In genomic region chr2:218555527-218555926, GRCh38 we compare ENCODE assay signal across 23 cellular contexts. TPM values are rescaled to one million over a fixed set of nuclear protein-coding genes. Genes with fewer than 3 reads are reported as not detected.
DNase-seq lines count a peak whose midpoint lies in the region; ATAC-seq lines count a peak whose summit lies in the region.
"Had no signal": no experiment of that assay in that cellular context is flagged by ENCODE, and none has a peak within 500 bp of the region (broad histone marks: within the 10 kb centered on the region; RNA-seq: fewer than 3 reads in every experiment).

No MANE protein-coding gene starts in this region.

- H3K4me1 Mint-ChIP-seq in CD4-positive, CD25-positive, alpha-beta regulatory T cell, result peaks cover 13 to 18% (median 15%) of the 10 kb centered on the region in 4 donors
- peaks cover 13% of the 10 kb centered on the region for H3K4me1 Mint-ChIP-seq in activated naive CD8-positive, alpha-beta T cell treated with anti-CD3 and anti-CD28 coated beads, Interleukin-2, amount 50 U/mL, for 24 hours
- peaks cover 14% of the 10 kb centered on the region for H3K4me1 Mint-ChIP-seq in activated CD4-positive, alpha-beta memory T cell treated with anti-CD3 and anti-CD28 coated beads, Interleukin-2, amount 10 ng/mL, durations not matched to agents 7 days and 5 days

- H3K9me3 Mint-ChIP-seq in CD4-positive, CD25-positive, alpha-beta regulatory T cell, result no peaks in the 10 kb centered on the region
- no peaks in the 10 kb centered on the region for H3K9me3 Mint-ChIP-seq in activated naive CD8-positive, alpha-beta T cell treated with anti-CD3 and anti-CD28 coated beads, Interleukin-2, amount 50 U/mL, for 24 hours
- H3K9me3 Mint-ChIP-seq in activated CD4-positive, alpha-beta memory T cell treated with anti-CD3 and anti-CD28 coated beads, Interleukin-2, amount 10 ng/mL, durations not matched to agents 7 days and 5 days, result no peaks in the 10 kb centered on the region
- H3K9me3 Mint-ChIP-seq: HFFc6 had no signal

- no peak overlapping the region for H3K27ac ChIP-seq in CD4-positive, CD25-positive, alpha-beta regulatory T cell (ENCODE audit: insufficient read depth, low read length, poor library complexity, severe bottlenecking)
- H3K27ac ChIP-seq in HUES6 (ENCODE audit: low read depth, low read length), result 0 out of 2 replicates have a peak overlapping the region, but pooled peaks have one; percentile 18
- H3K27ac ChIP-seq: BLaER1 had no signal

- H3K4me1 ChIP-seq in CD4-positive, CD25-positive, alpha-beta regulatory T cell (ENCODE audit: control insufficient read depth, insufficient read depth, low read length, poor library complexity, severe bottlenecking), result no peaks in the 10 kb centered on the region
- H3K4me1 ChIP-seq in HUES6 (ENCODE audit: control insufficient read depth, insufficient read depth, low read length), result peaks cover 12% of the 10 kb centered on the region

- H3K4me3 Mint-ChIP-seq in CD4-positive, CD25-positive, alpha-beta regulatory T cell, result no peak overlapping the region
- no peak overlapping the region for H3K4me3 Mint-ChIP-seq in activated naive CD8-positive, alpha-beta T cell treated with anti-CD3 and anti-CD28 coated beads, Interleukin-2, amount 50 U/mL, for 24 hours
- H3K4me3 Mint-ChIP-seq in activated CD4-positive, alpha-beta memory T cell treated with anti-CD3 and anti-CD28 coated beads, Interleukin-2, amount 10 ng/mL, durations not matched to agents 7 days and 5 days, result no peak overlapping the region
- H3K4me3 Mint-ChIP-seq: HFFc6 had no signal

- DNase-seq in CD4-positive, CD25-positive, alpha-beta regulatory T cell, result no peak
- no peak for DNase-seq in activated naive CD8-positive, alpha-beta T cell treated with anti-CD3 and anti-CD28 coated beads, Interleukin-2, amount 50 U/mL, for 24 hours
- DNase-seq in iPS-NIHi11 (ENCODE audit: low spot score), result peak; percentile 33
- DNase-seq in activated CD4-positive, alpha-beta memory T cell treated with anti-CD3 and anti-CD28 coated beads, Interleukin-2, amount 10 ng/mL, durations not matched to agents 7 days and 5 days, result no peak
- DNase-seq in cortex of kidney (lab: John Stamatoyannopoulos, UW), result no peak
- DNase-seq: GDM1; GOT3; HFFc6; Karpas-422; MG63; NCI-H1105 treated with DMSO at 0.1 percent for 48 hours; NCI-H1930; NCI-H446; NCI-H69; NK-92 treated with Interleukin-12 subunit alpha and Interleukin-12 subunit beta, amount 100 ng/mL, for 24 hours; OCI-M1; RPMI8226; SIG-M5 had no signal

- no peak overlapping the region for H3K4me3 ChIP-seq in CD4-positive, CD25-positive, alpha-beta regulatory T cell (ENCODE audit: low read depth, low read length)
- H3K4me3 ChIP-seq in HUES6 (ENCODE audit: low read depth, low read length), result 0 out of 2 replicates have a peak overlapping the region, but pooled peaks have one; percentile 13
- H3K4me3 ChIP-seq: BLaER1, GM12878, MG63 had no signal

- H3K36me3 ChIP-seq in CD4-positive, CD25-positive, alpha-beta regulatory T cell (ENCODE audit: control insufficient read depth, insufficient read depth, low read length), result peaks cover 79% of the 10 kb centered on the region
- peaks cover 73% of the 10 kb centered on the region for H3K36me3 ChIP-seq in HUES6 (ENCODE audit: control insufficient read depth, insufficient read depth, low read length)

- H3K27me3 ChIP-seq in CD4-positive, CD25-positive, alpha-beta regulatory T cell (ENCODE audit: control insufficient read depth, insufficient read depth, low read length), result no peaks in the 10 kb centered on the region
- no peaks in the 10 kb centered on the region for H3K27me3 ChIP-seq in HUES6 (ENCODE audit: control insufficient read depth, insufficient read depth, low read length)
- H3K27me3 ChIP-seq: BLaER1, MG63 had no signal

- no peak overlapping the region for H3K9ac ChIP-seq in HUES6 (ENCODE audit: low read length)
- H3K9ac ChIP-seq: BLaER1 had no signal

- POLR2A ChIA-PET in activated CD4-positive, alpha-beta memory T cell treated with anti-CD3 and anti-CD28 coated beads, Interleukin-2, amount 10 ng/mL, durations not matched to agents 7 days and 5 days (lab: Charles Lee), result no interaction called here

- CTCF ChIA-PET in activated CD4-positive, alpha-beta memory T cell treated with anti-CD3 and anti-CD28 coated beads, Interleukin-2, amount 10 ng/mL, durations not matched to agents 7 days and 5 days (lab: Charles Lee), result no interaction called here

- no peaks in the 10 kb centered on the region for H3K9me3 ChIP-seq in CD4-positive, CD25-positive, alpha-beta regulatory T cell (ENCODE audit: control insufficient read depth in 2 of 2, low read length in 2 of 2)
- H3K9me3 ChIP-seq in HUES6 (ENCODE audit: control insufficient read depth, insufficient read depth, low read depth, low read length), result no peaks in the 10 kb centered on the region
- H3K9me3 ChIP-seq: BLaER1, MG63 had no signal

- ATAC-seq in CD4-positive, CD25-positive, alpha-beta regulatory T cell (ENCODE audit: low read depth in 2 of 2), result no peak
- no peak for ATAC-seq in activated naive CD8-positive, alpha-beta T cell treated with anti-CD3 and anti-CD28 coated beads, Interleukin-2, amount 50 U/mL, for 24 hours
- ATAC-seq in GM21360 (IDR thresholded peaks at IDR 0.05; ENCODE audit: unreplicated experiment), result no peak
- no peak for ATAC-seq in HG03097 (IDR thresholded peaks at IDR 0.05; ENCODE audit: low FRiP score, unreplicated experiment)
- ATAC-seq: GM12878 had no signal

- no peaks in the 10 kb centered on the region for H3K27me3 Mint-ChIP-seq in CD4-positive, CD25-positive, alpha-beta regulatory T cell
- no peaks in the 10 kb centered on the region for H3K27me3 Mint-ChIP-seq in activated naive CD8-positive, alpha-beta T cell treated with anti-CD3 and anti-CD28 coated beads, Interleukin-2, amount 50 U/mL, for 24 hours
- H3K27me3 Mint-ChIP-seq in activated CD4-positive, alpha-beta memory T cell treated with anti-CD3 and anti-CD28 coated beads, Interleukin-2, amount 10 ng/mL, durations not matched to agents 7 days and 5 days, result no peaks in the 10 kb centered on the region

- H3K27ac Mint-ChIP-seq in CD4-positive, CD25-positive, alpha-beta regulatory T cell, result peak overlapping the region in 2 of 3 donors; percentile 8 to 74
- H3K27ac Mint-ChIP-seq in activated naive CD8-positive, alpha-beta T cell treated with anti-CD3 and anti-CD28 coated beads, Interleukin-2, amount 50 U/mL, for 24 hours, result peak overlapping the region; percentile 4
- no peak overlapping the region for H3K27ac Mint-ChIP-seq in activated CD4-positive, alpha-beta memory T cell treated with anti-CD3 and anti-CD28 coated beads, Interleukin-2, amount 10 ng/mL, durations not matched to agents 7 days and 5 days

- peaks cover 52% of the 10 kb centered on the region for H3K36me3 Mint-ChIP-seq in CD4-positive, CD25-positive, alpha-beta regulatory T cell
- H3K36me3 Mint-ChIP-seq in activated naive CD8-positive, alpha-beta T cell treated with anti-CD3 and anti-CD28 coated beads, Interleukin-2, amount 50 U/mL, for 24 hours (ENCODE audit: low read depth), result peaks cover 64% of the 10 kb centered on the region
- H3K36me3 Mint-ChIP-seq in activated CD4-positive, alpha-beta memory T cell treated with anti-CD3 and anti-CD28 coated beads, Interleukin-2, amount 10 ng/mL, durations not matched to agents 7 days and 5 days (ENCODE audit: low read depth), result peaks cover 68% of the 10 kb centered on the region

RNA-seq across cellular contexts. Expression of gene USP37, which starts 12.6 kb away (rescaled TPM):
- 30.7 TPM for total RNA-seq in CD4-positive, CD25-positive, alpha-beta regulatory T cell
- polyA plus RNA-seq in CD4-positive, CD25-positive, alpha-beta regulatory T cell, result 10 to 100 TPM in 3 of 4 donors, 1 to 10 TPM in 1; 9.9 to 12.0 (median 11.7) TPM
- total RNA-seq in activated CD4-positive, alpha-beta memory T cell treated with anti-CD3 and anti-CD28 coated beads, Interleukin-2, amount 10 ng/mL, durations not matched to agents 7 days and 5 days, result 10 to 100 TPM; 30.2 to 32.7 TPM

RNA-seq across cellular contexts. Expression of gene CNOT9, which starts 13.1 kb away (rescaled TPM):
- total RNA-seq in CD4-positive, CD25-positive, alpha-beta regulatory T cell, result 61.0 TPM
- polyA plus RNA-seq in CD4-positive, CD25-positive, alpha-beta regulatory T cell, result 10 to 100 TPM; 15.1 to 27.0 (median 22.3) TPM
- 10 to 100 TPM; 77.1 to 77.3 TPM for total RNA-seq in activated CD4-positive, alpha-beta memory T cell treated with anti-CD3 and anti-CD28 coated beads, Interleukin-2, amount 10 ng/mL, durations not matched to agents 7 days and 5 days

RNA-seq across cellular contexts. Expression of gene PLCD4, which starts 52.2 kb away (rescaled TPM):
- total RNA-seq in CD4-positive, CD25-positive, alpha-beta regulatory T cell, result 0.12 TPM
- polyA plus RNA-seq in CD4-positive, CD25-positive, alpha-beta regulatory T cell, result under 1 TPM in 2 of 4 donors, not detected in 2; 0.16 to 0.54 TPM
- total RNA-seq in activated CD4-positive, alpha-beta memory T cell treated with anti-CD3 and anti-CD28 coated beads, Interleukin-2, amount 10 ng/mL, durations not matched to agents 7 days and 5 days, result under 1 TPM; 0.10 to 0.38 TPM
